9 cellular contexts compared by ENCODE assay signal in genomic region chr2:156480376-156480775, GRCh38.
"Had no signal": no experiment of that assay in that cellular context is flagged by ENCODE, and none has a peak within 500 bp of the region (broad histone marks: within the 10 kb centered on the region; RNA-seq: fewer than 3 reads in every experiment).

No MANE protein-coding gene starts in this region.

- H3K4me3 Mint-ChIP-seq: activated naive CD4-positive, alpha-beta T cell treated with anti-CD3 and anti-CD28 coated beads, Interleukin-2, amount 10 ng/mL, durations not matched to agents 7 days and 5 days; brain; T-helper 2 cell treated with Interferon-gamma antibody and Interleukin-4, amounts not matched to agents 5 μg/mL and 100 μg/mL, for 36 hours had no signal

- H3K9me3 ChIP-seq: tibial nerve had no signal

- H3K4me3 ChIP-seq: tibial nerve had no signal

- H3K27me3 ChIP-seq: tibial nerve had no signal

- H3K9me3 Mint-ChIP-seq: activated naive CD4-positive, alpha-beta T cell treated with anti-CD3 and anti-CD28 coated beads, Interleukin-2, amount 10 ng/mL, durations not matched to agents 7 days and 5 days; brain; T-helper 2 cell treated with Interferon-gamma antibody and Interleukin-4, amounts not matched to agents 5 μg/mL and 100 μg/mL, for 36 hours had no signal

- H3K36me3 ChIP-seq: tibial nerve had no signal

- DNase-seq: activated naive CD4-positive, alpha-beta T cell treated with anti-CD3 and anti-CD28 coated beads, Interleukin-2, amount 10 ng/mL, durations not matched to agents 7 days and 5 days; amygdala; hippocampal formation; stimulated activated CD4-positive, alpha-beta T cell treated with anti-CD3 and anti-CD28 coated beads, Interleukin-4, amount 100 ng/mL, for 4 hours; SW 1271 had no signal

- H3K27ac ChIP-seq: parathyroid adenoma, tibial nerve had no signal

- H3K27ac Mint-ChIP-seq: brain; T-helper 2 cell treated with Interferon-gamma antibody and Interleukin-4, amounts not matched to agents 5 μg/mL and 100 μg/mL, for 36 hours had no signal

- H3K27me3 Mint-ChIP-seq: activated naive CD4-positive, alpha-beta T cell treated with anti-CD3 and anti-CD28 coated beads, Interleukin-2, amount 10 ng/mL, durations not matched to agents 7 days and 5 days; brain had no signal
